ENCODE assay signal across 1 cellular context in the genomic region with DNA sequence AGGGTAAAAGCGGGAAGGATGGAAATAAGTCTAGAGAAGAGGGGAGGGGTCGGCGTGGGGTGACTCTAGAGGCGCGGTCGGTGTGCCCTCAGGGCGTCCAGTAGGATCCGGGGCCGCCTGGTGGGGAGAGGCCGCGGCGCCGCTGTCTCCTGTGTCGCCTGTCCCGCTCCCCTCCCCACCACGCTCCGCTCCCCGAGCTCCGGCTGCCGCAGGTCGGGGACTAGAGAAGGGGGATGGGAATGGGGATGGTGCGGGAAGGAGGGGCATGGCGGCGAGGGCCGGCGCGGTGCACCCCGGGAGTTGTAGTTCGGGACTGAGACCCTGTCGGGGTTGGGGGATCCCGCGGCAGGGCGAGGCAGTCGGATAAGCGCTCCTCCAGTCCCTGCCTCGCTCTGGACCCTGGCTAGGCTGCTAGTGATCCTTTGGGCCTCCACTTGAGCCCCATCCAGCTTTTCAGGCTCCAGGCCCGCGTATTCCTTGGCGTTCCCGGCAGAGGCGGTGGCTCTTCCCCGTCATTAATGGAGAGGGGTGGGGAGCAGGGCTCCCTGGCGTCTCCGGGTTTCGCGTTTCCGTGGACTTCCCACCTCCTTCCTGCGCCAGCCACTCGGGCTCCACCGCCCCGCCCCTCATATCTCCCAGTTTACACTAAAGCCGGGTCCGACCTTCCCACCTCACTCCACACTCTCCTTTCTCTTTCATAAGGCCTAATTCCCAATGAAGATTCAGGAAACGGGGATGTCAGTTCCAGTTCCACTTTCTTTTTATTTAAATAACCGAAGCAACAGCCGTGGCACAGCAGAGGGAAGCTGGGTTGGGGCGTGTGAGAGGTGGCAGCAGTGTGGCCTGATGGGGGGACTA.
TF ChIP-seq lines count a peak whose summit lies in the region.

A gene with protein sequence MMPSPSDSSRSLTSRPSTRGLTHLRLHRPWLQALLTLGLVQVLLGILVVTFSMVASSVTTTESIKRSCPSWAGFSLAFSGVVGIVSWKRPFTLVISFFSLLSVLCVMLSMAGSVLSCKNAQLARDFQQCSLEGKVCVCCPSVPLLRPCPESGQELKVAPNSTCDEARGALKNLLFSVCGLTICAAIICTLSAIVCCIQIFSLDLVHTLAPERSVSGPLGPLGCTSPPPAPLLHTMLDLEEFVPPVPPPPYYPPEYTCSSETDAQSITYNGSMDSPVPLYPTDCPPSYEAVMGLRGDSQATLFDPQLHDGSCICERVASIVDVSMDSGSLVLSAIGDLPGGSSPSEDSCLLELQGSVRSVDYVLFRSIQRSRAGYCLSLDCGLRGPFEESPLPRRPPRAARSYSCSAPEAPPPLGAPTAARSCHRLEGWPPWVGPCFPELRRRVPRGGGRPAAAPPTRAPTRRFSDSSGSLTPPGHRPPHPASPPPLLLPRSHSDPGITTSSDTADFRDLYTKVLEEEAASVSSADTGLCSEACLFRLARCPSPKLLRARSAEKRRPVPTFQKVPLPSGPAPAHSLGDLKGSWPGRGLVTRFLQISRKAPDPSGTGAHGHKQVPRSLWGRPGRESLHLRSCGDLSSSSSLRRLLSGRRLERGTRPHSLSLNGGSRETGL (minus strand): TSS at position 241 of the 858 bp plus-strand sequence. CDS start 606 bp downstream, outside the sequence.

TF ChIP-seq in HepG2, 621 proteins besides CTCF, POLR2A, EP300 and RAD21 (continued from another document and continues in another):
- TF ChIP-seq, protein P1, sequence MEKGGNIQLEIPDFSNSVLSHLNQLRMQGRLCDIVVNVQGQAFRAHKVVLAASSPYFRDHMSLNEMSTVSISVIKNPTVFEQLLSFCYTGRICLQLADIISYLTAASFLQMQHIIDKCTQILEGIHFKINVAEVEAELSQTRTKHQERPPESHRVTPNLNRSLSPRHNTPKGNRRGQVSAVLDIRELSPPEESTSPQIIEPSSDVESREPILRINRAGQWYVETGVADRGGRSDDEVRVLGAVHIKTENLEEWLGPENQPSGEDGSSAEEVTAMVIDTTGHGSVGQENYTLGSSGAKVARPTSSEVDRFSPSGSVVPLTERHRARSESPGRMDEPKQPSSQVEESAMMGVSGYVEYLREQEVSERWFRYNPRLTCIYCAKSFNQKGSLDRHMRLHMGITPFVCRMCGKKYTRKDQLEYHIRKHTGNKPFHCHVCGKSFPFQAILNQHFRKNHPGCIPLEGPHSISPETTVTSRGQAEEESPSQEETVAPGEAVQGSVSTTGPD (CRISPR knock-in tag; IDR thresholded peaks at IDR 0.05) = no peak
- no peak for TF ChIP-seq ZNF256 (CRISPR knock-in tag; conservative IDR thresholded peaks at IDR 0.05)
- TF ChIP-seq, protein P2, sequence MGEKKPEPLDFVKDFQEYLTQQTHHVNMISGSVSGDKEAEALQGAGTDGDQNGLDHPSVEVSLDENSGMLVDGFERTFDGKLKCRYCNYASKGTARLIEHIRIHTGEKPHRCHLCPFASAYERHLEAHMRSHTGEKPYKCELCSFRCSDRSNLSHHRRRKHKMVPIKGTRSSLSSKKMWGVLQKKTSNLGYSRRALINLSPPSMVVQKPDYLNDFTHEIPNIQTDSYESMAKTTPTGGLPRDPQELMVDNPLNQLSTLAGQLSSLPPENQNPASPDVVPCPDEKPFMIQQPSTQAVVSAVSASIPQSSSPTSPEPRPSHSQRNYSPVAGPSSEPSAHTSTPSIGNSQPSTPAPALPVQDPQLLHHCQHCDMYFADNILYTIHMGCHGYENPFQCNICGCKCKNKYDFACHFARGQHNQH (CRISPR knock-in tag; IDR thresholded peaks at IDR 0.05) = peak; percentile 81; the same call in 1 of the 2 replicates
- TF ChIP-seq HMGXB3 (CRISPR knock-in tag; IDR thresholded peaks at IDR 0.05; ENCODE audit: borderline replicate concordance) = peak; percentile 79
- no peak for TF ChIP-seq ZNF431 (CRISPR knock-in tag; IDR thresholded peaks at IDR 0.05; ENCODE audit: borderline replicate concordance, low read depth)
- no peak for TF ChIP-seq MZF1 (CRISPR knock-in tag; IDR thresholded peaks at IDR 0.05; ENCODE audit: borderline replicate concordance)
- no peak for TF ChIP-seq ZNF550 (CRISPR knock-in tag; IDR thresholded peaks at IDR 0.05; ENCODE audit: borderline replicate concordance)
- TF ChIP-seq ZNF720 (CRISPR knock-in tag; IDR thresholded peaks at IDR 0.05) = no peak
- no peak for TF ChIP-seq ZC3H13 (CRISPR knock-in tag; IDR thresholded peaks at IDR 0.05)
- no peak for TF ChIP-seq NPAS2 (CRISPR knock-in tag; IDR thresholded peaks at IDR 0.05; ENCODE audit: borderline replicate concordance)
- peak; percentile 66; the same call in 1 of the 2 replicates for TF ChIP-seq NR2C2 (CRISPR knock-in tag; IDR thresholded peaks at IDR 0.05; ENCODE audit: borderline replicate concordance)
- TF ChIP-seq FOXA1 (IDR thresholded peaks at IDR 0.05) = no peak
- no peak for TF ChIP-seq FOXA1 (CRISPR knock-in tag; IDR thresholded peaks at IDR 0.05)
- no peak for TF ChIP-seq MLX (CRISPR knock-in tag; IDR thresholded peaks at IDR 0.05)
- TF ChIP-seq, protein P3, sequence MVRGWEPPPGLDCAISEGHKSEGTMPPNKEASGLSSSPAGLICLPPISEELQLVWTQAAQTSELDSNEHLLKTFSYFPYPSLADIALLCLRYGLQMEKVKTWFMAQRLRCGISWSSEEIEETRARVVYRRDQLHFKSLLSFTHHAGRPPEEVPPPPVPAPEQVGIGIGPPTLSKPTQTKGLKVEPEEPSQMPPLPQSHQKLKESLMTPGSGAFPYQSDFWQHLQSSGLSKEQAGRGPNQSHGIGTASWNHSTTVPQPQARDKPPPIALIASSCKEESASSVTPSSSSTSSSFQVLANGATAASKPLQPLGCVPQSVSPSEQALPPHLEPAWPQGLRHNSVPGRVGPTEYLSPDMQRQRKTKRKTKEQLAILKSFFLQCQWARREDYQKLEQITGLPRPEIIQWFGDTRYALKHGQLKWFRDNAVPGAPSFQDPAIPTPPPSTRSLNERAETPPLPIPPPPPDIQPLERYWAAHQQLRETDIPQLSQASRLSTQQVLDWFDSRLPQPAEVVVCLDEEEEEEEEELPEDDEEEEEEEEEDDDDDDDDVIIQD (CRISPR knock-in tag; IDR thresholded peaks at IDR 0.05; ENCODE audit: low read depth) = no peak
- no peak for TF ChIP-seq NAIF1 (CRISPR knock-in tag; IDR thresholded peaks at IDR 0.05; ENCODE audit: borderline replicate concordance)
- TF ChIP-seq YY1 (IDR thresholded peaks at IDR 0.05; ENCODE audit: insufficient read depth, insufficient replicate concordance, low read depth, low read length) = peak; percentile 91
- TF ChIP-seq SAP130 (CRISPR knock-in tag; IDR thresholded peaks at IDR 0.05; ENCODE audit: low read depth) = peak; percentile 87
- no peak for TF ChIP-seq ERF (CRISPR knock-in tag; IDR thresholded peaks at IDR 0.05)
- no peak for TF ChIP-seq ZNF780A (CRISPR knock-in tag; IDR thresholded peaks at IDR 0.05)
- TF ChIP-seq, protein P4, sequence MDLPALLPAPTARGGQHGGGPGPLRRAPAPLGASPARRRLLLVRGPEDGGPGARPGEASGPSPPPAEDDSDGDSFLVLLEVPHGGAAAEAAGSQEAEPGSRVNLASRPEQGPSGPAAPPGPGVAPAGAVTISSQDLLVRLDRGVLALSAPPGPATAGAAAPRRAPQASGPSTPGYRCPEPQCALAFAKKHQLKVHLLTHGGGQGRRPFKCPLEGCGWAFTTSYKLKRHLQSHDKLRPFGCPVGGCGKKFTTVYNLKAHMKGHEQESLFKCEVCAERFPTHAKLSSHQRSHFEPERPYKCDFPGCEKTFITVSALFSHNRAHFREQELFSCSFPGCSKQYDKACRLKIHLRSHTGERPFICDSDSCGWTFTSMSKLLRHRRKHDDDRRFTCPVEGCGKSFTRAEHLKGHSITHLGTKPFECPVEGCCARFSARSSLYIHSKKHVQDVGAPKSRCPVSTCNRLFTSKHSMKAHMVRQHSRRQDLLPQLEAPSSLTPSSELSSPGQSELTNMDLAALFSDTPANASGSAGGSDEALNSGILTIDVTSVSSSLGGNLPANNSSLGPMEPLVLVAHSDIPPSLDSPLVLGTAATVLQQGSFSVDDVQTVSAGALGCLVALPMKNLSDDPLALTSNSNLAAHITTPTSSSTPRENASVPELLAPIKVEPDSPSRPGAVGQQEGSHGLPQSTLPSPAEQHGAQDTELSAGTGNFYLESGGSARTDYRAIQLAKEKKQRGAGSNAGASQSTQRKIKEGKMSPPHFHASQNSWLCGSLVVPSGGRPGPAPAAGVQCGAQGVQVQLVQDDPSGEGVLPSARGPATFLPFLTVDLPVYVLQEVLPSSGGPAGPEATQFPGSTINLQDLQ (CRISPR knock-in tag; IDR thresholded peaks at IDR 0.05) = no peak
- no peak for TF ChIP-seq ZKSCAN1 (IDR thresholded peaks at IDR 0.05; ENCODE audit: low read length)
- TF ChIP-seq CREBL2 (CRISPR knock-in tag; IDR thresholded peaks at IDR 0.05; ENCODE audit: borderline replicate concordance) = no peak
- no peak for TF ChIP-seq HOXA7 (CRISPR knock-in tag; IDR thresholded peaks at IDR 0.05)
- no peak for TF ChIP-seq ZNF546 (CRISPR knock-in tag; conservative IDR thresholded peaks at IDR 0.05)
- TF ChIP-seq GABPA (IDR thresholded peaks at IDR 0.05; ENCODE audit: low read depth, low read length) = no peak
- TF ChIP-seq GABPA (CRISPR knock-in tag; IDR thresholded peaks at IDR 0.05; ENCODE audit: low read depth) = peak; percentile 75
- TF ChIP-seq, protein P5, sequence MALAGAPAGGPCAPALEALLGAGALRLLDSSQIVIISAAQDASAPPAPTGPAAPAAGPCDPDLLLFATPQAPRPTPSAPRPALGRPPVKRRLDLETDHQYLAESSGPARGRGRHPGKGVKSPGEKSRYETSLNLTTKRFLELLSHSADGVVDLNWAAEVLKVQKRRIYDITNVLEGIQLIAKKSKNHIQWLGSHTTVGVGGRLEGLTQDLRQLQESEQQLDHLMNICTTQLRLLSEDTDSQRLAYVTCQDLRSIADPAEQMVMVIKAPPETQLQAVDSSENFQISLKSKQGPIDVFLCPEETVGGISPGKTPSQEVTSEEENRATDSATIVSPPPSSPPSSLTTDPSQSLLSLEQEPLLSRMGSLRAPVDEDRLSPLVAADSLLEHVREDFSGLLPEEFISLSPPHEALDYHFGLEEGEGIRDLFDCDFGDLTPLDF (CRISPR knock-in tag; IDR thresholded peaks at IDR 0.05) = 0 out of 2 replicates have a peak, but pooled peaks have one; percentile 38
- TF ChIP-seq, protein P6, sequence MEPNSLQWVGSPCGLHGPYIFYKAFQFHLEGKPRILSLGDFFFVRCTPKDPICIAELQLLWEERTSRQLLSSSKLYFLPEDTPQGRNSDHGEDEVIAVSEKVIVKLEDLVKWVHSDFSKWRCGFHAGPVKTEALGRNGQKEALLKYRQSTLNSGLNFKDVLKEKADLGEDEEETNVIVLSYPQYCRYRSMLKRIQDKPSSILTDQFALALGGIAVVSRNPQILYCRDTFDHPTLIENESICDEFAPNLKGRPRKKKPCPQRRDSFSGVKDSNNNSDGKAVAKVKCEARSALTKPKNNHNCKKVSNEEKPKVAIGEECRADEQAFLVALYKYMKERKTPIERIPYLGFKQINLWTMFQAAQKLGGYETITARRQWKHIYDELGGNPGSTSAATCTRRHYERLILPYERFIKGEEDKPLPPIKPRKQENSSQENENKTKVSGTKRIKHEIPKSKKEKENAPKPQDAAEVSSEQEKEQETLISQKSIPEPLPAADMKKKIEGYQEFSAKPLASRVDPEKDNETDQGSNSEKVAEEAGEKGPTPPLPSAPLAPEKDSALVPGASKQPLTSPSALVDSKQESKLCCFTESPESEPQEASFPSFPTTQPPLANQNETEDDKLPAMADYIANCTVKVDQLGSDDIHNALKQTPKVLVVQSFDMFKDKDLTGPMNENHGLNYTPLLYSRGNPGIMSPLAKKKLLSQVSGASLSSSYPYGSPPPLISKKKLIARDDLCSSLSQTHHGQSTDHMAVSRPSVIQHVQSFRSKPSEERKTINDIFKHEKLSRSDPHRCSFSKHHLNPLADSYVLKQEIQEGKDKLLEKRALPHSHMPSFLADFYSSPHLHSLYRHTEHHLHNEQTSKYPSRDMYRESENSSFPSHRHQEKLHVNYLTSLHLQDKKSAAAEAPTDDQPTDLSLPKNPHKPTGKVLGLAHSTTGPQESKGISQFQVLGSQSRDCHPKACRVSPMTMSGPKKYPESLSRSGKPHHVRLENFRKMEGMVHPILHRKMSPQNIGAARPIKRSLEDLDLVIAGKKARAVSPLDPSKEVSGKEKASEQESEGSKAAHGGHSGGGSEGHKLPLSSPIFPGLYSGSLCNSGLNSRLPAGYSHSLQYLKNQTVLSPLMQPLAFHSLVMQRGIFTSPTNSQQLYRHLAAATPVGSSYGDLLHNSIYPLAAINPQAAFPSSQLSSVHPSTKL (CRISPR knock-in tag; IDR thresholded peaks at IDR 0.05) = peak; percentile 32; the same call in 1 of the 2 replicates
- no peak for TF ChIP-seq MTA3 (CRISPR knock-in tag; IDR thresholded peaks at IDR 0.05)
- no peak for TF ChIP-seq CCDC6 (CRISPR knock-in tag; IDR thresholded peaks at IDR 0.05)
